Comparison of ENCODE assay signal across 8 cellular contexts in genomic region chr2:26347286-26347865, GRCh38. TPM values are rescaled to one million over a fixed set of nuclear protein-coding genes. Genes with fewer than 3 reads are reported as not detected.
A peak's percentile ranks its signal among the peaks of the same experiment; 100 is the strongest.
DNase-seq lines count a peak whose midpoint lies in the region; ATAC-seq, FAIRE-seq and TF ChIP-seq lines count a peak whose summit lies in the region.

No MANE protein-coding gene starts in this region.

- H3K36me3 ChIP-seq in keratinocyte (ENCODE audit: control insufficient read depth in 2 of 2, extremely low read depth in 1 of 2, insufficient read depth in 2 of 2, low read length in 2 of 2) (no peaks in the 10 kb centered on the region), tibial artery (no peaks in the 10 kb centered on the region)

- no peak for ATAC-seq in activated T-cell treated with anti-CD3 and anti-CD28 coated beads, Interleukin-2, amount 50 U/mL, for 72 hours (replicated peaks in 1 of 2)
- no peak for ATAC-seq in activated naive CD8-positive, alpha-beta T cell treated with anti-CD3 and anti-CD28 coated beads, Interleukin-2, amount 50 U/mL, for 24 hours
- ATAC-seq in GM21723 (IDR thresholded peaks at IDR 0.05; ENCODE audit: unreplicated experiment): no peak

- H3K9ac ChIP-seq in keratinocyte (ENCODE audit: control insufficient read depth, extremely low read depth, insufficient read depth, low read length): peak overlapping the region; percentile 87

- no peaks in the 10 kb centered on the region for H3K9me1 ChIP-seq in keratinocyte (ENCODE audit: control insufficient read depth, extremely low read depth, insufficient read depth, low read length)

- H3K9me3 ChIP-seq in keratinocyte (ENCODE audit: control insufficient read depth, low read depth, low read length): peaks cover 4% of the 10 kb centered on the region
- H3K9me3 ChIP-seq in tibial artery: no peaks in the 10 kb centered on the region

- H3K4me1 Mint-ChIP-seq in activated T-cell treated with anti-CD3 and anti-CD28 coated beads, Interleukin-2, amount 50 U/mL, for 72 hours (ENCODE audit: low read depth): peaks cover 49% of the 10 kb centered on the region
- H3K4me1 Mint-ChIP-seq in activated naive CD8-positive, alpha-beta T cell treated with anti-CD3 and anti-CD28 coated beads, Interleukin-2, amount 50 U/mL, for 24 hours: peaks cover 55% of the 10 kb centered on the region

- H3K36me3 Mint-ChIP-seq in activated T-cell treated with anti-CD3 and anti-CD28 coated beads, Interleukin-2, amount 50 U/mL, for 72 hours (ENCODE audit: insufficient read depth in 2 of 2): peaks cover 6 to 10% of the 10 kb centered on the region in 2 donors
- H3K36me3 Mint-ChIP-seq in activated naive CD8-positive, alpha-beta T cell treated with anti-CD3 and anti-CD28 coated beads, Interleukin-2, amount 50 U/mL, for 24 hours (ENCODE audit: low read depth): peaks cover 31% of the 10 kb centered on the region

- peak overlapping the region; percentile 97 for H3K4me2 ChIP-seq in keratinocyte (ENCODE audit: control insufficient read depth, extremely low read depth, insufficient read depth, low read depth, low read length)

- no peak for DNase-seq in activated T-cell treated with anti-CD3 and anti-CD28 coated beads, Interleukin-2, amount 50 U/mL, for 72 hours
- DNase-seq in activated T-cell treated with anti-CD3 and anti-CD28 coated beads, Interleukin-2, amount 50 U/mL, for 1 hour: no peak
- DNase-seq in activated naive CD8-positive, alpha-beta T cell treated with anti-CD3 and anti-CD28 coated beads, Interleukin-2, amount 50 U/mL, for 24 hours: no peak
- no peak for DNase-seq in keratinocyte (ENCODE audit: low read depth, low spot score)
- no peak for DNase-seq in tibial artery
- DNase-seq in NCI-H2029 treated with DMSO at 0.1 percent for 48 hours (lab: John Stamatoyannopoulos, UW): no peak
- no peak for DNase-seq in activated gamma-delta T cell (lab: John Stamatoyannopoulos, UW)

- no peak for FAIRE-seq in keratinocyte (lab: Jason Lieb, UNC)

- H2AFZ ChIP-seq in keratinocyte (ENCODE audit: control insufficient read depth, low read length): no peak overlapping the region

- peak overlapping the region; percentile 70 for H3K27ac ChIP-seq in keratinocyte (ENCODE audit: control insufficient read depth, insufficient read depth, low read length)
- peak overlapping the region; percentile 87 to 98 for H3K27ac ChIP-seq in tibial artery

- H3K4me3 ChIP-seq in keratinocyte (ENCODE audit: control insufficient read depth in 2 of 3, extremely low read depth in 1 of 3, insufficient read depth in 2 of 3, low read depth in 1 of 3, low read length in 3 of 3) (peak overlapping the region; percentile 74 to 87 (median 81)), tibial artery (peak overlapping the region; percentile 87 to 98)

- intact Hi-C loops in tibial artery (cut with DNase I; ENCODE audit: low total_unique reads): no loop called here

- H3K4me1 ChIP-seq in keratinocyte (ENCODE audit: control insufficient read depth, extremely low read depth, insufficient read depth, low read length): peaks cover 23% of the 10 kb centered on the region
- H3K4me1 ChIP-seq in tibial artery: peaks cover 0 to 19% (median 11%) of the 10 kb centered on the region in 4 donors

- peaks cover 2% of the 10 kb centered on the region for H4K20me1 ChIP-seq in keratinocyte (ENCODE audit: control insufficient read depth, extremely low read depth, insufficient read depth, low read length)

- H3K27me3 ChIP-seq in keratinocyte (ENCODE audit: control insufficient read depth, extremely low read depth, insufficient read depth, low read length) (no peaks in the 10 kb centered on the region), tibial artery (no peaks in the 10 kb centered on the region)

- dilution Hi-C loops in keratinocyte (cut with MboI; ENCODE audit: extremely low pct_ligation_motif_present, low sequenced_read_pairs): no loop called here

- H3K27me3 Mint-ChIP-seq in activated T-cell treated with anti-CD3 and anti-CD28 coated beads, Interleukin-2, amount 50 U/mL, for 72 hours (ENCODE audit: low read depth): no peaks in the 10 kb centered on the region
- no peaks in the 10 kb centered on the region for H3K27me3 Mint-ChIP-seq in activated naive CD8-positive, alpha-beta T cell treated with anti-CD3 and anti-CD28 coated beads, Interleukin-2, amount 50 U/mL, for 24 hours

- H3K4me3 Mint-ChIP-seq in activated T-cell treated with anti-CD3 and anti-CD28 coated beads, Interleukin-2, amount 50 U/mL, for 72 hours: peak overlapping the region; percentile 97
- peak overlapping the region; percentile 98 for H3K4me3 Mint-ChIP-seq in activated naive CD8-positive, alpha-beta T cell treated with anti-CD3 and anti-CD28 coated beads, Interleukin-2, amount 50 U/mL, for 24 hours

- TF ChIP-seq CTCF in keratinocyte (optimal IDR thresholded peaks at IDR 0.05 in 1 of 3, IDR thresholded peaks at IDR 0.05 in 1 of 3, conservative IDR thresholded peaks at IDR 0.05 in 1 of 3; ENCODE audit: extremely low read depth in 1 of 3, insufficient read depth in 2 of 3, low read length in 3 of 3): no peak
- no peak for TF ChIP-seq CTCF in tibial artery (IDR thresholded peaks at IDR 0.05)

- H3K27ac Mint-ChIP-seq in activated T-cell treated with anti-CD3 and anti-CD28 coated beads, Interleukin-2, amount 50 U/mL, for 72 hours: peak overlapping the region; percentile 95
- peak overlapping the region; percentile 100 for H3K27ac Mint-ChIP-seq in activated naive CD8-positive, alpha-beta T cell treated with anti-CD3 and anti-CD28 coated beads, Interleukin-2, amount 50 U/mL, for 24 hours

- H3K79me2 ChIP-seq in keratinocyte (ENCODE audit: control insufficient read depth, insufficient read depth, low read length): peaks cover 69% of the 10 kb centered on the region

- no peaks in the 10 kb centered on the region for H3K9me3 Mint-ChIP-seq in activated T-cell treated with anti-CD3 and anti-CD28 coated beads, Interleukin-2, amount 50 U/mL, for 72 hours
- no peaks in the 10 kb centered on the region for H3K9me3 Mint-ChIP-seq in activated naive CD8-positive, alpha-beta T cell treated with anti-CD3 and anti-CD28 coated beads, Interleukin-2, amount 50 U/mL, for 24 hours

RNA-seq across cellular contexts. Expression of gene ADGRF3, which starts 0.8 kb away (rescaled TPM):
- 1 to 10 TPM; 2.4 to 4.8 TPM for total RNA-seq in activated T-cell treated with anti-CD3 and anti-CD28 coated beads, Interleukin-2, amount 50 U/mL, for 72 hours
- 0.08 to 0.27 TPM (median 0.17 TPM) in 3 replicates for polyA plus RNA-seq in keratinocyte
- not detected for polyA plus RNA-seq in keratinocyte (2011; ENCODE audit: low read depth)
- polyA plus RNA-seq in keratinocyte (2011; cell fraction: cytosol; rRNA removed): 0.02 and 0.05 TPM in 2 replicates
- polyA plus RNA-seq in keratinocyte (2011; cell fraction: nucleus; rRNA removed): 0.28 and 0.43 TPM in 2 replicates
- polyA plus RNA-seq in keratinocyte (2012; ENCODE audit: low replicate concordance): 0.14 and 0.17 TPM in 2 replicates
- polyA minus RNA-seq in keratinocyte: 0.20 TPM in 1 of 3 replicates, not detected in the others
- not detected for polyA minus RNA-seq in keratinocyte (2011; cell fraction: cytosol; rRNA and poly(A)+ RNA removed)
- polyA minus RNA-seq in keratinocyte (2011; cell fraction: nucleus; rRNA and poly(A)+ RNA removed): 0.42 TPM in 1 of 2 replicates, not detected in the other

RNA-seq across cellular contexts. Expression of gene SELENOI, which starts 1.4 kb away (rescaled TPM):
- total RNA-seq in activated T-cell treated with anti-CD3 and anti-CD28 coated beads, Interleukin-2, amount 50 U/mL, for 72 hours: 10 to 100 TPM; 35.0 to 38.9 TPM
- polyA plus RNA-seq in keratinocyte: 15.2 to 38.1 TPM (median 30.3 TPM) in 3 replicates
- polyA plus RNA-seq in keratinocyte (2011; ENCODE audit: low read depth): 9.5 TPM
- 5.0 and 10.6 TPM in 2 replicates for polyA plus RNA-seq in keratinocyte (2011; cell fraction: cytosol; rRNA removed)
- 26.5 and 37.8 TPM in 2 replicates for polyA plus RNA-seq in keratinocyte (2011; cell fraction: nucleus; rRNA removed)
- 12.7 and 16.7 TPM in 2 replicates for polyA plus RNA-seq in keratinocyte (2012; ENCODE audit: low replicate concordance)
- polyA minus RNA-seq in keratinocyte: 56.9 to 163 TPM (median 162 TPM) in 3 replicates
- 17.3 TPM for polyA minus RNA-seq in keratinocyte (2011; cell fraction: cytosol; rRNA and poly(A)+ RNA removed)
- 93.7 and 113 TPM in 2 replicates for polyA minus RNA-seq in keratinocyte (2011; cell fraction: nucleus; rRNA and poly(A)+ RNA removed)

RNA-seq across cellular contexts. Expression of gene DRC1, which starts 54.3 kb away (rescaled TPM):
- under 1 TPM in 1 of 2 donors, not detected in 1; 0.17 TPM for total RNA-seq in activated T-cell treated with anti-CD3 and anti-CD28 coated beads, Interleukin-2, amount 50 U/mL, for 72 hours
- not detected in 3 replicates for polyA plus RNA-seq in keratinocyte
- polyA plus RNA-seq in keratinocyte (2011; ENCODE audit: low read depth): not detected
- polyA plus RNA-seq in keratinocyte (2011; cell fraction: cytosol; rRNA removed): not detected in 2 replicates
- not detected in 2 replicates for polyA plus RNA-seq in keratinocyte (2011; cell fraction: nucleus; rRNA removed)
- polyA plus RNA-seq in keratinocyte (2012; ENCODE audit: low replicate concordance): not detected in 2 replicates
- polyA minus RNA-seq in keratinocyte: not detected in 3 replicates
- polyA minus RNA-seq in keratinocyte (2011; cell fraction: cytosol; rRNA and poly(A)+ RNA removed): not detected
- polyA minus RNA-seq in keratinocyte (2011; cell fraction: nucleus; rRNA and poly(A)+ RNA removed): not detected in 2 replicates
